Comparison of ENCODE assay signal across 20 cellular contexts in genomic region chr5:122371511-122372151, GRCh38. TPM values are rescaled to one million over a fixed set of nuclear protein-coding genes. Genes with fewer than 3 reads are reported as not detected.
DNase-seq lines count a peak whose midpoint lies in the region; ATAC-seq and TF ChIP-seq lines count a peak whose summit lies in the region.
"Had no signal": no experiment of that assay in that cellular context is flagged by ENCODE, and none has a peak within 500 bp of the region (broad histone marks: within the 10 kb centered on the region; RNA-seq: fewer than 3 reads in every experiment).

No MANE protein-coding gene starts in this region.

- no peaks in the 10 kb centered on the region for H3K79me1 ChIP-seq in trophoblast cell (ENCODE audit: low read length)

- ATAC-seq in HG02884 (IDR thresholded peaks at IDR 0.05; ENCODE audit: unreplicated experiment): peak; percentile 44
- ATAC-seq in sciatic nerve: peak; percentile 40

- no peak overlapping the region for H3K9ac ChIP-seq in trophoblast cell (ENCODE audit: low read length)
- H3K9ac ChIP-seq: SK-N-SH had no signal

- H3K27me3 ChIP-seq in trophoblast cell (ENCODE audit: insufficient read depth, low read length): no peaks in the 10 kb centered on the region

- H3K79me2 ChIP-seq in trophoblast cell (ENCODE audit: control insufficient read depth, insufficient read depth, low read length, poor library complexity): no peaks in the 10 kb centered on the region

- no peak for TF ChIP-seq CTCF in brain (conservative IDR thresholded peaks at IDR 0.05)

- H3K9me3 Mint-ChIP-seq in brain: no peaks in the 10 kb centered on the region

- H3K4me2 ChIP-seq in trophoblast cell (ENCODE audit: low read length): no peak overlapping the region
- H3K4me2 ChIP-seq: SK-N-SH had no signal

- peaks cover 10% of the 10 kb centered on the region for H3K36me3 Mint-ChIP-seq in brain

- no peak overlapping the region for H3K18ac ChIP-seq in trophoblast cell (ENCODE audit: low read length)

- H3K36me3 ChIP-seq in trophoblast cell (ENCODE audit: control insufficient read depth in 1 of 2, insufficient read depth in 2 of 2, low read length in 2 of 2): no peaks in the 10 kb centered on the region

- peak; percentile 41 for DNase-seq in NCI-H82 (lab: John Stamatoyannopoulos, UW)
- no peak for DNase-seq in NCI-H82 treated with DMSO at 0.1 percent for 48 hours (lab: John Stamatoyannopoulos, UW; ENCODE audit: unreplicated experiment)
- DNase-seq in sciatic nerve (ENCODE audit: low spot score): no peak
- no peak for DNase-seq in trophoblast cell
- DNase-seq in central memory CD4-positive, alpha-beta T cell: no peak
- DNase-seq in pons (ENCODE audit: low spot score): no peak
- DNase-seq: AML-193, DMS79 treated with DMSO at 0.1 percent for 48 hours, KG1, MV-4-11, NCI-H1930, NCI-H345, NCI-H69, RPMI8226, SHP77 treated with DMSO at 0.1 percent for 48 hours, SK-N-SH had no signal

- H3K27ac Mint-ChIP-seq in brain: peak overlapping the region in 3 of 5 experiments; percentile 7 to 81 (median 75)

- no peak overlapping the region for H3K14ac ChIP-seq in trophoblast cell (ENCODE audit: low read length)

- WGBS in trophoblast cell (ENCODE audit: extremely low coverage, insufficient coverage, insufficient read length): no CpG with 5 or more reads among the region's 2 CpGs

- no peak overlapping the region for H4K12ac ChIP-seq in trophoblast cell (ENCODE audit: low read depth, low read length)

- no peak overlapping the region for H3K23ac ChIP-seq in trophoblast cell (ENCODE audit: low read length)

- H2AK5ac ChIP-seq in trophoblast cell (ENCODE audit: low read length): no peak overlapping the region

- H3K27ac ChIP-seq in trophoblast cell (ENCODE audit: low read depth, low read length): no peak overlapping the region
- H3K27ac ChIP-seq: 22Rv1, C4-2B had no signal

- H4K8ac ChIP-seq in trophoblast cell (ENCODE audit: low read depth, low read length): no peak overlapping the region

- no peak overlapping the region for H2BK12ac ChIP-seq in trophoblast cell (ENCODE audit: low read length)

- no peaks in the 10 kb centered on the region for H3K9me3 ChIP-seq in trophoblast cell (ENCODE audit: insufficient read depth, low read depth, low read length)
- H3K9me3 ChIP-seq: SK-N-SH had no signal

- H2BK5ac ChIP-seq in trophoblast cell (ENCODE audit: low read depth, low read length, poor library complexity): no peak overlapping the region

- no peaks in the 10 kb centered on the region for H3K27me3 Mint-ChIP-seq in brain

- no peaks in the 10 kb centered on the region for H3K4me1 ChIP-seq in trophoblast cell (ENCODE audit: control insufficient read depth in 1 of 2, insufficient read depth in 2 of 2, low read length in 2 of 2)

- no peak overlapping the region for H2AFZ ChIP-seq in trophoblast cell (ENCODE audit: insufficient read depth, low read length, poor library complexity)

- H3K4me1 Mint-ChIP-seq in brain: peaks cover 51% of the 10 kb centered on the region

- H3K4me3 Mint-ChIP-seq in brain: peak overlapping the region in 1 of 5 experiments; percentile 31

- no peak overlapping the region for H4K91ac ChIP-seq in trophoblast cell (ENCODE audit: low read depth, low read length)

- intact Hi-C loops in sciatic nerve (cut with DNase I): no loop called here

- H2BK120ac ChIP-seq in trophoblast cell (ENCODE audit: insufficient read depth, low read length, poor library complexity): no peak overlapping the region

- H3K4me3 ChIP-seq in trophoblast cell (ENCODE audit: low read depth, low read length): no peak overlapping the region

- no peak overlapping the region for H3K4ac ChIP-seq in trophoblast cell (ENCODE audit: low read depth, low read length)

RNA-seq across cellular contexts. Expression of gene SNCAIP, which starts 59.6 kb away (rescaled TPM):
- 42.2 TPM for polyA plus RNA-seq in brain (ENCODE audit: insufficient read depth, low read depth, low replicate concordance)
- total RNA-seq in sciatic nerve: 8.1 TPM
- 17.6 and 18.4 TPM in 2 replicates for polyA plus RNA-seq in trophoblast cell (2013)
- polyA plus RNA-seq: SK-N-SH had no signal
